9 cellular contexts compared by ENCODE assay signal in the genomic region with DNA sequence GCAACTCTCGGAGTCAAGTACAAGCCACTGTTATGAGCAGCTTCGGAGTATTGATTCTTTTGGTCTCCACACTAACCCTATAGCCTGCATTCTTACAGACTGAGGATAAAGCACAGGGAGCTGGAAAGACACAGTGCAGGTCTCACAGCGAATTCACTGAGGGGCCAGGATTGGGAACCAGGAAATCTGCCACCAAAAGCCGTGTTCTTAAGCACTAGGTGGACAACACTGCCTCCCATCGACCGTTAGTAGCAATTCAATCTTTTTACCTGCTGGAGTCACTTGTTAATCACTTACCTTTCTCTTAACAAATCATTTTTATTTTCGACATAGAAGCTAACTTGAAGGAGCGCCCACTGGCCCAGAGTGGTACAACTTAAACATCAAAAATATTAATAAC. TPM values are rescaled to one million over a fixed set of nuclear protein-coding genes. Genes with fewer than 3 reads are reported as not detected.
A peak's percentile ranks its signal among the peaks of the same experiment; 100 is the strongest.
DNase-seq lines count a peak whose midpoint lies in the region; ATAC-seq and TF ChIP-seq lines count a peak whose summit lies in the region.
"Had no signal": no experiment of that assay in that cellular context is flagged by ENCODE, and none has a peak within 500 bp of the region (broad histone marks: within the 10 kb centered on the region; RNA-seq: fewer than 3 reads in every experiment).

No MANE protein-coding gene starts in this region.

- peak; percentile 48 for TF ChIP-seq CTCF in CD8-positive, alpha-beta T cell (IDR thresholded peaks at IDR 0.05)
- TF ChIP-seq CTCF in Panc1 (IDR thresholded peaks at IDR 0.05) (peak; percentile 83; the same call in 1 of the 2 replicates), smooth muscle cell (IDR thresholded peaks at IDR 0.05; ENCODE audit: borderline replicate concordance, insufficient read depth, poor library complexity, severe bottlenecking) (peak; percentile 43)

- no peak overlapping the region for H3K9ac ChIP-seq in smooth muscle cell (ENCODE audit: low read depth)

- in situ Hi-C loops in Panc1 (cut with HindIII; ENCODE audit: low pct_unique_long_range_greater_than_20kb, low sequenced_read_pairs): no loop called here

- H3K36me3 Mint-ChIP-seq in CD8-positive, alpha-beta T cell: no peaks in the 10 kb centered on the region
- no peaks in the 10 kb centered on the region for H3K36me3 Mint-ChIP-seq in activated T-helper 17 cell treated with anti-CD3 and anti-CD28 coated beads, Interleukin-2, amount 50 U/mL, for 72 hours (ENCODE audit: low read depth)

- no peaks in the 10 kb centered on the region for H4K20me1 ChIP-seq in smooth muscle cell (ENCODE audit: low read depth)

- no peak overlapping the region for H3K27ac Mint-ChIP-seq in CD8-positive, alpha-beta T cell
- H3K27ac Mint-ChIP-seq in activated T-helper 17 cell treated with anti-CD3 and anti-CD28 coated beads, Interleukin-2, amount 50 U/mL, for 72 hours: no peak overlapping the region

- peaks cover 11% of the 10 kb centered on the region for H3K27me3 Mint-ChIP-seq in CD8-positive, alpha-beta T cell (ENCODE audit: low read depth)
- H3K27me3 Mint-ChIP-seq in activated T-helper 17 cell treated with anti-CD3 and anti-CD28 coated beads, Interleukin-2, amount 50 U/mL, for 72 hours: no peaks in the 10 kb centered on the region

- no peak overlapping the region for H3K4me3 ChIP-seq in CD8-positive, alpha-beta T cell (ENCODE audit: low read depth, low read length)
- H3K4me3 ChIP-seq in Panc1 (ENCODE audit: low read depth in 2 of 2, low read length in 2 of 2) (no peak overlapping the region), smooth muscle cell (no peak overlapping the region)

- H2AFZ ChIP-seq in smooth muscle cell (ENCODE audit: low read depth): no peak overlapping the region

- H3K4me3 Mint-ChIP-seq in CD8-positive, alpha-beta T cell: no peak overlapping the region
- no peak overlapping the region for H3K4me3 Mint-ChIP-seq in activated T-helper 17 cell treated with anti-CD3 and anti-CD28 coated beads, Interleukin-2, amount 50 U/mL, for 72 hours

- H3K4me1 Mint-ChIP-seq in CD8-positive, alpha-beta T cell (ENCODE audit: low read depth): no peaks in the 10 kb centered on the region
- peaks cover 8% of the 10 kb centered on the region for H3K4me1 Mint-ChIP-seq in activated T-helper 17 cell treated with anti-CD3 and anti-CD28 coated beads, Interleukin-2, amount 50 U/mL, for 72 hours

- H3K27ac ChIP-seq in CD8-positive, alpha-beta T cell (ENCODE audit: low read depth, low read length): no peak overlapping the region
- no peak overlapping the region for H3K27ac ChIP-seq in Panc1 (ENCODE audit: low read length)
- no peak overlapping the region for H3K27ac ChIP-seq in smooth muscle cell (ENCODE audit: low read depth)

- intact Hi-C loops in CD8-positive, alpha-beta T cell (cut with DNase I, micrococcal nuclease): loop anchor here (1.0 to 2.0 kb wide), 3 partner anchors 43 to 239 kb away; no protein-coding TSS in a partner anchor
- intact Hi-C loops in Panc1 (cut with micrococcal nuclease; ENCODE audit: unreplicated experiment) (no loop called here), left colon (cut with DNase I, micrococcal nuclease) (no loop called here)

- 33% methylated on average over 8 of the region's 8 CpGs for WGBS in smooth muscle cell (ENCODE audit: low lambda C conversion rate)

- POLR2A ChIA-PET in CD8-positive, alpha-beta T cell (lab: Charles Lee): no interaction called here
- POLR2A ChIA-PET in Panc1 (lab: Charles Lee): interaction anchor here (0.5 to 0.7 kb wide), 2 partner anchors 21 to 97 kb away, joined by 7 to 9 read pairs; no protein-coding TSS in a partner anchor

- H3K9me3 Mint-ChIP-seq in CD8-positive, alpha-beta T cell: no peaks in the 10 kb centered on the region
- H3K9me3 Mint-ChIP-seq in activated T-helper 17 cell treated with anti-CD3 and anti-CD28 coated beads, Interleukin-2, amount 50 U/mL, for 72 hours: no peaks in the 10 kb centered on the region

- H3F3A ChIP-seq in smooth muscle cell (ENCODE audit: low read depth): no peaks in the 10 kb centered on the region

- no peaks in the 10 kb centered on the region for H3K4me1 ChIP-seq in CD8-positive, alpha-beta T cell (ENCODE audit: insufficient read depth, low read length)
- no peaks in the 10 kb centered on the region for H3K4me1 ChIP-seq in Panc1 (ENCODE audit: control insufficient read depth, insufficient read depth, low read length)
- no peaks in the 10 kb centered on the region for H3K4me1 ChIP-seq in smooth muscle cell (ENCODE audit: low read depth)

- CTCF ChIA-PET in CD8-positive, alpha-beta T cell (lab: Charles Lee): interaction anchor here (0.7 to 2.9 kb wide), 13 partner anchors 9 to 130 kb away, joined by 3 to 20 read pairs (median 5); a partner anchor contains a TSS
- CTCF ChIA-PET in Panc1 (lab: Charles Lee): no interaction called here

- H3K79me2 ChIP-seq in smooth muscle cell (ENCODE audit: low read depth): no peaks in the 10 kb centered on the region

- no peaks in the 10 kb centered on the region for H3K36me3 ChIP-seq in CD8-positive, alpha-beta T cell (ENCODE audit: insufficient read depth, low read length)
- no peaks in the 10 kb centered on the region for H3K36me3 ChIP-seq in Panc1 (ENCODE audit: control insufficient read depth, insufficient read depth, low read length)
- no peaks in the 10 kb centered on the region for H3K36me3 ChIP-seq in smooth muscle cell (ENCODE audit: low read depth)

- no peak for DNase-seq in CD8-positive, alpha-beta T cell
- DNase-seq in GM19240 (ENCODE audit: insufficient read length, low spot score): peak; percentile 30
- DNase-seq in Panc1 (ENCODE audit: low read depth, low spot score): peak; percentile 25
- DNase-seq in fibroblast of peridontal ligament (ENCODE audit: extremely low read depth): peak; percentile 56
- DNase-seq in smooth muscle cell (lab: John Stamatoyannopoulos, UW; ENCODE audit: unreplicated experiment): no peak
- no peak for DNase-seq in left colon

- no peak for ATAC-seq in CD8-positive, alpha-beta T cell
- ATAC-seq in Panc1 (no peak; the same call in 1 of the 2 replicates), left colon (no peak), GM21737 (IDR thresholded peaks at IDR 0.05; ENCODE audit: unreplicated experiment) (no peak)
- ATAC-seq in activated T-helper 17 cell treated with anti-CD3 and anti-CD28 coated beads, Interleukin-2, amount 50 U/mL, for 72 hours (replicated peaks): no peak

- no peak overlapping the region for H3K4me2 ChIP-seq in smooth muscle cell

- no peaks in the 10 kb centered on the region for H3K9me3 ChIP-seq in CD8-positive, alpha-beta T cell (ENCODE audit: low read length)
- H3K9me3 ChIP-seq in Panc1 (ENCODE audit: control insufficient read depth, insufficient read depth, low read depth, low read length) (no peaks in the 10 kb centered on the region), smooth muscle cell (replicated peaks; ENCODE audit: low read depth) (no peaks in the 10 kb centered on the region)

- H3K27me3 ChIP-seq in CD8-positive, alpha-beta T cell (ENCODE audit: insufficient read depth, low read length): no peaks in the 10 kb centered on the region
- H3K27me3 ChIP-seq in Panc1 (ENCODE audit: control insufficient read depth, insufficient read depth, low read length) (no peaks in the 10 kb centered on the region), smooth muscle cell (ENCODE audit: low read depth) (no peaks in the 10 kb centered on the region)

- BruUV-seq in Panc1 (replicated peaks; lab: Mats Ljungman, UMichigan): no TSS peak

RNA-seq across cellular contexts. Expression of a gene that starts 6.3 kb away (rescaled TPM):
- total RNA-seq in CD8-positive, alpha-beta T cell: not detected
- not detected for total RNA-seq in Panc1 (2021; ENCODE audit: unreplicated experiment)
- not detected for polyA plus RNA-seq in Panc1 (2012; ENCODE audit: insufficient read length)
- not detected in 2 replicates for total RNA-seq in smooth muscle cell
- not detected in 2 replicates for polyA plus RNA-seq in smooth muscle cell
- total RNA-seq in left colon: not detected
- not detected for total RNA-seq in activated T-helper 17 cell treated with anti-CD3 and anti-CD28 coated beads, Interleukin-2, amount 50 U/mL, for 72 hours
- total RNA-seq: subcutaneous adipose tissue had no signal

RNA-seq across cellular contexts. Expression of a gene that starts 20.3 kb away (rescaled TPM):
- 10 to 100 TPM; 24.0 to 27.7 TPM for total RNA-seq in CD8-positive, alpha-beta T cell
- total RNA-seq in Panc1 (2021; ENCODE audit: unreplicated experiment): 23.2 TPM
- 24.8 TPM for polyA plus RNA-seq in Panc1 (2012; ENCODE audit: insufficient read length)
- total RNA-seq in smooth muscle cell: 6.3 and 6.4 TPM in 2 replicates
- 14.0 and 15.8 TPM in 2 replicates for polyA plus RNA-seq in smooth muscle cell
- 1 to 10 TPM; 5.0 to 7.7 TPM for total RNA-seq in left colon
- 10 to 100 TPM; 32.0 to 37.2 TPM for total RNA-seq in activated T-helper 17 cell treated with anti-CD3 and anti-CD28 coated beads, Interleukin-2, amount 50 U/mL, for 72 hours

RNA-seq across cellular contexts. Expression of a gene that starts 28.8 kb away (rescaled TPM):
- total RNA-seq in CD8-positive, alpha-beta T cell: not detected
- total RNA-seq in Panc1 (2021; ENCODE audit: unreplicated experiment) (not detected), smooth muscle cell (not detected in 2 replicates), left colon (not detected)
- 0.16 TPM for polyA plus RNA-seq in Panc1 (2012; ENCODE audit: insufficient read length)
- polyA plus RNA-seq in smooth muscle cell: not detected in 2 replicates
- total RNA-seq in activated T-helper 17 cell treated with anti-CD3 and anti-CD28 coated beads, Interleukin-2, amount 50 U/mL, for 72 hours: not detected
- total RNA-seq: subcutaneous adipose tissue had no signal

RNA-seq across cellular contexts. Expression of a gene that starts 36.6 kb away (rescaled TPM):
- total RNA-seq in CD8-positive, alpha-beta T cell: 10 to 100 TPM; 49.9 to 51.3 TPM
- 180 TPM for total RNA-seq in Panc1 (2021; ENCODE audit: unreplicated experiment)
- polyA plus RNA-seq in Panc1 (2012; ENCODE audit: insufficient read length): 207 TPM
- 37.2 and 42.4 TPM in 2 replicates for total RNA-seq in smooth muscle cell
- 143 and 155 TPM in 2 replicates for polyA plus RNA-seq in smooth muscle cell
- 10 to 100 TPM; 66.5 to 73.7 TPM for total RNA-seq in left colon
- total RNA-seq in activated T-helper 17 cell treated with anti-CD3 and anti-CD28 coated beads, Interleukin-2, amount 50 U/mL, for 72 hours: 10 to 100 TPM; 54.7 to 95.6 TPM

RNA-seq across cellular contexts. Expression of a gene that starts 46.8 kb away (rescaled TPM):
- 10 to 100 TPM; 22.3 to 27.2 TPM for total RNA-seq in CD8-positive, alpha-beta T cell
- total RNA-seq in Panc1 (2021; ENCODE audit: unreplicated experiment) (157 TPM), smooth muscle cell (128 and 168 TPM in 2 replicates), left colon (10 to 100 TPM; 55.1 to 61.2 TPM)
- polyA plus RNA-seq in Panc1 (2012; ENCODE audit: insufficient read length): 229 TPM
- polyA plus RNA-seq in smooth muscle cell: 291 and 293 TPM in 2 replicates
- 10 to 100 TPM; 45.0 to 74.1 TPM for total RNA-seq in activated T-helper 17 cell treated with anti-CD3 and anti-CD28 coated beads, Interleukin-2, amount 50 U/mL, for 72 hours

Comparison
In these comparisons a context has a peak if more than half of its experiments do, and no peak if none do; other contexts are left out.
1. DNase-seq: peak in GM19240 (single experiment), Panc1 (single experiment) and fibroblast of peridontal ligament (single experiment); none in CD8-positive, alpha-beta T cell (0 of 7), smooth muscle cell (single experiment) and left colon (0 of 2).
2. intact Hi-C loops: an anchor here in CD8-positive, alpha-beta T cell (1.0 to 2.0 kb wide); none called in Panc1 and left colon.
3. Peak in every context shown above with its lines, with median percentiles within 50 percentile points of each other: CTCF ChIP-seq.